ENCODE assay signal across 19 cellular contexts in genomic region chr5:33737697-33738096, GRCh38.
DNase-seq lines count a peak whose midpoint lies in the region; ATAC-seq and TF ChIP-seq lines count a peak whose summit lies in the region.
"Had no signal": no experiment of that assay in that cellular context is flagged by ENCODE, and none has a peak within 500 bp of the region (broad histone marks: within the 10 kb centered on the region; RNA-seq: fewer than 3 reads in every experiment).

No MANE protein-coding gene starts in this region.

- no peaks in the 10 kb centered on the region for H3K9me3 Mint-ChIP-seq in activated naive CD8-positive, alpha-beta T cell treated with anti-CD3 and anti-CD28 coated beads for 36 hours

- H3K27me3 Mint-ChIP-seq in activated naive CD8-positive, alpha-beta T cell treated with anti-CD3 and anti-CD28 coated beads for 36 hours: no peaks in the 10 kb centered on the region

- intact Hi-C loops in IMR-90 (cut with micrococcal nuclease) (loop anchor here (2.0 to 5.0 kb wide), 2 partner anchors 51 to 155 kb away; partner anchors contain the start of gene ADAMTS12), lower lobe of right lung (cut with DNase I) (no loop called here)

- H3K36me3 ChIP-seq in IMR-90 (ENCODE audit: control insufficient read depth, insufficient read depth, low read length) (no peaks in the 10 kb centered on the region), lower lobe of right lung (no peaks in the 10 kb centered on the region)
- H3K36me3 ChIP-seq: Peyer's patch had no signal

- peak overlapping the region; percentile 42; the same call in 1 of the 2 replicates for H2BK120ac ChIP-seq in IMR-90 (ENCODE audit: low read depth, low read length)

- H3K4me1 Mint-ChIP-seq in activated naive CD8-positive, alpha-beta T cell treated with anti-CD3 and anti-CD28 coated beads for 36 hours: no peaks in the 10 kb centered on the region

- no peak overlapping the region for H3K27ac Mint-ChIP-seq in activated naive CD8-positive, alpha-beta T cell treated with anti-CD3 and anti-CD28 coated beads for 36 hours

- peak overlapping the region; percentile 2 for H3K14ac ChIP-seq in IMR-90 (replicated peaks; ENCODE audit: low read depth, low read length)

- H3K4me1 ChIP-seq in IMR-90 (ENCODE audit: control insufficient read depth, insufficient read depth, low read length): peaks cover 13% of the 10 kb centered on the region
- H3K4me1 ChIP-seq in lower lobe of right lung: peaks cover 6% of the 10 kb centered on the region
- H3K4me1 ChIP-seq: Peyer's patch had no signal

- no peak overlapping the region for H3K27ac ChIP-seq in IMR-90 (ENCODE audit: insufficient read depth, low read length)
- no peak overlapping the region for H3K27ac ChIP-seq in lower lobe of right lung
- H3K27ac ChIP-seq: Peyer's patch had no signal

- H3K18ac ChIP-seq in IMR-90 (ENCODE audit: low read depth, low read length): 0 out of 2 replicates have a peak overlapping the region, but pooled peaks have one; percentile 3

- no peak for TF ChIP-seq POLR2A in IMR-90 (IDR thresholded peaks at IDR 0.05; ENCODE audit: low read depth, low read length)
- TF ChIP-seq POLR2A in NB4 (IDR thresholded peaks at IDR 0.05; ENCODE audit: extremely low read depth, insufficient read length): no peak

- WGBS in IMR-90 (ENCODE audit: extremely low coverage in 2 of 2, insufficient read length in 1 of 2), 2 experiments: no CpG with 5 or more reads among the region's 2 CpGs

- peaks cover 0 to 34% of the 10 kb centered on the region in 2 experiments; a peak in 2 of 4 replicates for H3K79me1 ChIP-seq in IMR-90 (ENCODE audit: low read depth in 1 of 2, low read length in 2 of 2)

- H3K9me1 ChIP-seq in IMR-90 (ENCODE audit: insufficient read depth, low read length): peaks cover 28% of the 10 kb centered on the region

- TF ChIP-seq RAD21 in IMR-90 (IDR thresholded peaks at IDR 0.05; ENCODE audit: low read length): no peak

- no peak overlapping the region for H2BK5ac ChIP-seq in IMR-90 (ENCODE audit: low read depth, low read length, poor library complexity, severe bottlenecking)

- 0 out of 3 replicates have a peak overlapping the region, but pooled peaks have one; percentile 30 for H2BK15ac ChIP-seq in IMR-90 (ENCODE audit: low read depth, low read length)

- H2AK5ac ChIP-seq in IMR-90 (ENCODE audit: low read depth, low read length): no peak overlapping the region

- no peak for ATAC-seq in IMR-90 (ENCODE audit: low read depth)
- no peak for ATAC-seq in lower lobe of right lung

- H3K4me3 ChIP-seq in IMR-90 (ENCODE audit: insufficient read depth, low read depth, low read length): no peak overlapping the region
- H3K4me3 ChIP-seq in NB4 (ENCODE audit: low read depth, low read length): no peak overlapping the region
- no peak overlapping the region for H3K4me3 ChIP-seq in lower lobe of right lung
- H3K4me3 ChIP-seq: Peyer's patch had no signal

- H2BK20ac ChIP-seq in IMR-90 (ENCODE audit: low read depth, low read length): peak overlapping the region; percentile 65; the same call in 1 of the 2 replicates

- no peak overlapping the region for H2AFZ ChIP-seq in IMR-90 (replicated peaks; ENCODE audit: low read length, poor library complexity)

- H3K36me3 Mint-ChIP-seq in activated naive CD8-positive, alpha-beta T cell treated with anti-CD3 and anti-CD28 coated beads for 36 hours: no peaks in the 10 kb centered on the region

- H3K27me3 ChIP-seq in IMR-90 (ENCODE audit: control insufficient read depth, insufficient read depth, low read length) (no peaks in the 10 kb centered on the region), lower lobe of right lung (ENCODE audit: low read depth) (no peaks in the 10 kb centered on the region)
- H3K27me3 ChIP-seq: Peyer's patch had no signal

- CTCF ChIA-PET in IMR-90 (lab: Yijun Ruan, JAX): no interaction called here

- H3K4ac ChIP-seq in IMR-90 (ENCODE audit: low read depth, low read length): peak overlapping the region; percentile 46

- no peak for TF ChIP-seq CTCF in IMR-90 (conservative IDR thresholded peaks at IDR 0.05; ENCODE audit: low read depth, low read length)
- TF ChIP-seq CTCF in NB4 (IDR thresholded peaks at IDR 0.05; ENCODE audit: low read depth, low read length): no peak
- no peak for TF ChIP-seq CTCF in lower lobe of right lung (IDR thresholded peaks at IDR 0.05)

- DNase-seq in IMR-90: no peak
- DNase-seq in NB4 (ENCODE audit: low read depth): peak; percentile 7
- DNase-seq in amniotic epithelial cell (ENCODE audit: low read depth): peak; percentile 34
- peak; percentile 12 for DNase-seq in medulla oblongata (ENCODE audit: extremely low spot score)
- DNase-seq in activated naive CD8-positive, alpha-beta T cell treated with anti-CD3 and anti-CD28 coated beads for 36 hours: no peak
- no peak for DNase-seq in NCI-H1092 (lab: John Stamatoyannopoulos, UW)
- DNase-seq in activated CD8-positive, alpha-beta memory T cell treated with anti-CD3 and anti-CD28 coated beads, Interleukin-2, amount 50 U/mL, for 4 hours: no peak
- DNase-seq in lower lobe of right lung: no peak
- DNase-seq: ACHN, AML-193, GOT3, Karpas-422, NCI-H1694 treated with DMSO at 0.1 percent for 48 hours, NCI-H226, NCI-H524, NCI-H82, Peyer's patch, SK-N-SH, T-helper 1 cell had no signal

- dilution Hi-C loops in IMR-90 (cut with HindIII; ENCODE audit: low sequenced_read_pairs, unreplicated experiment): no loop called here

- peaks cover 5% of the 10 kb centered on the region; the same call in 1 of the 2 replicates for H4K20me1 ChIP-seq in IMR-90 (ENCODE audit: insufficient read depth, low read length)

- no peak overlapping the region for H3K9ac ChIP-seq in IMR-90 (ENCODE audit: low read depth, low read length)
- H3K9ac ChIP-seq: SK-N-SH had no signal

- H3K23ac ChIP-seq in IMR-90 (ENCODE audit: low read depth, low read length): peak overlapping the region; percentile 56; the same call in 1 of the 2 replicates

- H3K9me3 ChIP-seq in IMR-90 (ENCODE audit: control insufficient read depth, insufficient read depth, low read length) (no peaks in the 10 kb centered on the region), lower lobe of right lung (no peaks in the 10 kb centered on the region)
- H3K9me3 ChIP-seq: Peyer's patch, SK-N-SH had no signal

- no peak overlapping the region for H4K8ac ChIP-seq in IMR-90 (ENCODE audit: low read depth in 2 of 2, low read length in 2 of 2)

- no peak overlapping the region for H2AK9ac ChIP-seq in IMR-90 (replicated peaks; ENCODE audit: low read depth, low read length, poor library complexity)

- H3K4me2 ChIP-seq in IMR-90 (ENCODE audit: low read depth, low read length): no peak overlapping the region
- H3K4me2 ChIP-seq: SK-N-SH had no signal

- no peak overlapping the region for H3K4me3 Mint-ChIP-seq in activated naive CD8-positive, alpha-beta T cell treated with anti-CD3 and anti-CD28 coated beads for 36 hours

- H4K5ac ChIP-seq in IMR-90 (ENCODE audit: low read depth, low read length): no peak overlapping the region

- POLR2A ChIA-PET in IMR-90 (lab: Charles Lee; ENCODE audit: unreplicated experiment): no interaction called here

- peak overlapping the region; percentile 38; the same call in 1 of the 2 replicates for H4K91ac ChIP-seq in IMR-90 (ENCODE audit: insufficient read depth, low read depth, low read length)

- BruUV-seq in IMR-90 (replicated peaks; lab: Mats Ljungman, UMichigan): no TSS peak

- no peak overlapping the region for H3K56ac ChIP-seq in IMR-90 (ENCODE audit: extremely low read depth, insufficient read depth, low read length)

- in situ Hi-C loops in IMR-90 (cut with MboI; ENCODE audit: low sequenced_read_pairs): no loop called here

TF ChIP-seq in IMR-90, 13 proteins besides CTCF, POLR2A, EP300 and RAD21:
- TF ChIP-seq CEBPB (IDR thresholded peaks at IDR 0.05; ENCODE audit: low read depth, low read length) (peak; percentile 66), SMC3 (IDR thresholded peaks at IDR 0.05; ENCODE audit: low read depth, low read length) (no peak)
TF ChIP-seq in IMR-90: peak in this region for 1.

Comparison
In these comparisons a context has a peak if more than half of its experiments do, and no peak if none do; other contexts are left out.
1. DNase-seq: peak in NB4 (single experiment), amniotic epithelial cell (single experiment) and medulla oblongata (single experiment); none in IMR-90 (single experiment), activated naive CD8-positive, alpha-beta T cell treated with anti-CD3 and anti-CD28 coated beads for 36 hours (single experiment), NCI-H1092 (single experiment), activated CD8-positive, alpha-beta memory T cell treated with anti-CD3 and anti-CD28 coated beads, Interleukin-2, amount 50 U/mL, for 4 hours (single experiment) and lower lobe of right lung (single experiment).